ENCODE assay signal across 8 cellular contexts in the genomic region with DNA sequence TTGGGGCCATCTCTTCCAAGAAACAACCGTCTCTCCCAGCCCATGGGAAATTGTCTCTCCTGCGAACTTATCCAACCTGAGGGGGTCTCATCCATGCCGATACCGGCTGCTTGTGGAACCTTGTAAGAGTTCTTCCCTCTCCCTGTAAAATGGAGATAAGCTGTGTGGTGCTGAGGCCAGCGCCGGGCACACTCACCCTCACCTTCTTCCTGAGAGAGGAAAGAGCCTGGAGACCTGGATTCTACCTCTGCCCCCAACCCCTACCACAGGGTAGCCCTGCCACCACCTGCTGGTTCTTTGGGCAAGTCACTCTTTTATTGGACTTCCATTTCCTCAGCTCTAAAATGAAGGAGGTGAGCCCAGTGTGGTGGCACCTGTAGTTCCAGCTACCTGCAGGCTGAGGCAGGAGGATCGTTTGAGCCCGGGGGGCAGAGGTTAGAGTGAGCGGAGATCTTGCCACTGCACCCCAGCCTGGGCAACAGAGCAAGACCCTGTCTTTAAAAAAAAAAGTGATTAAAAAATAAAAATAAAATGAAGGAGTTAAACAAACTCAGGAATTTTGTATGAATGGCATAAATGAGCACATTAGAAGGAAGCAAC. TPM values are rescaled to one million over a fixed set of nuclear protein-coding genes. Genes with fewer than 3 reads are reported as not detected.
A peak's percentile ranks its signal among the peaks of the same experiment; 100 is the strongest.
DNase-seq lines count a peak whose midpoint lies in the region; ATAC-seq and TF ChIP-seq lines count a peak whose summit lies in the region.

No MANE protein-coding gene starts in this region.

- H3K4me1 ChIP-seq in NT2/D1 (ENCODE audit: insufficient read depth, insufficient read length) (no peaks in the 10 kb centered on the region), ectodermal cell (ENCODE audit: control insufficient read depth, insufficient read depth, low read length) (peaks cover 4% of the 10 kb centered on the region)

- H3K9me3 Mint-ChIP-seq in nephron: no peaks in the 10 kb centered on the region

- H3K4me3 Mint-ChIP-seq in nephron: peak overlapping the region; percentile 85 to 90 (median 87)

- no peak overlapping the region for H3K27ac ChIP-seq in ectodermal cell (ENCODE audit: insufficient read depth, low read depth, low read length, poor library complexity, severe bottlenecking)

- H3K27me3 Mint-ChIP-seq in nephron (ENCODE audit: low read depth): peaks cover 16% of the 10 kb centered on the region

- H3K36me3 ChIP-seq in NT2/D1 (ENCODE audit: insufficient read depth, insufficient read length, low read length) (no peaks in the 10 kb centered on the region), ectodermal cell (ENCODE audit: control insufficient read depth, insufficient read depth, low read length) (no peaks in the 10 kb centered on the region)

- peak; percentile 71 for DNase-seq in DMS53 (lab: John Stamatoyannopoulos, UW)
- DNase-seq in NT2/D1 (ENCODE audit: low read depth, low spot score): no peak
- DNase-seq in midbrain (lab: John Stamatoyannopoulos, UW): no peak

- H3K9me3 ChIP-seq in NT2/D1 (ENCODE audit: insufficient read depth, low read length): no peaks in the 10 kb centered on the region
- H3K9me3 ChIP-seq in ectodermal cell (ENCODE audit: control insufficient read depth, low read length): no peaks in the 10 kb centered on the region

- peak overlapping the region; percentile 21 for H3K9ac ChIP-seq in NT2/D1 (ENCODE audit: insufficient read length, low read depth)

- peaks cover 31% of the 10 kb centered on the region for H3K27me3 ChIP-seq in NT2/D1 (ENCODE audit: insufficient read depth, insufficient read length)
- H3K27me3 ChIP-seq in ectodermal cell (ENCODE audit: control insufficient read depth, insufficient read depth, low read length, poor library complexity, severe bottlenecking): peaks cover 39% of the 10 kb centered on the region

- WGBS in ectodermal cell, 2 experiments: 33 to 42% methylated on average over 9 of the region's 9 CpGs

- H3K27ac Mint-ChIP-seq in nephron: peak overlapping the region in 1 of 3 experiments; percentile 52

- ATAC-seq in HG03139 (IDR thresholded peaks at IDR 0.05; ENCODE audit: unreplicated experiment): no peak
- ATAC-seq in GM18511 (IDR thresholded peaks at IDR 0.05; ENCODE audit: unreplicated experiment): no peak
- no peak for ATAC-seq in HG03025 (IDR thresholded peaks at IDR 0.05; ENCODE audit: low FRiP score, unreplicated experiment)

- H3K36me3 Mint-ChIP-seq in nephron (ENCODE audit: low read depth): no peaks in the 10 kb centered on the region

- H3K4me3 ChIP-seq in NT2/D1 (ENCODE audit: insufficient read length, low read depth) (peak overlapping the region; percentile 49), ectodermal cell (ENCODE audit: insufficient read depth, low read depth, low read length) (peak overlapping the region; percentile 23)

- H3K4me1 Mint-ChIP-seq in nephron: peaks cover 11% of the 10 kb centered on the region

- no peak for TF ChIP-seq CTCF in nephron (IDR thresholded peaks at IDR 0.05; ENCODE audit: unreplicated experiment in 3 of 3)

RNA-seq across cellular contexts. Expression of a gene that starts 38.4 kb away (rescaled TPM):
- polyA plus RNA-seq in ectodermal cell (2013, experiment 1 of 4): 708 TPM
- 724 TPM for polyA plus RNA-seq in ectodermal cell (2013, experiment 2 of 4)
- polyA plus RNA-seq in ectodermal cell (2013, experiment 3 of 4): 551 TPM
- polyA plus RNA-seq in ectodermal cell (2013, experiment 4 of 4): 643 TPM
